21 cellular contexts compared by ENCODE assay signal in the genomic region with DNA sequence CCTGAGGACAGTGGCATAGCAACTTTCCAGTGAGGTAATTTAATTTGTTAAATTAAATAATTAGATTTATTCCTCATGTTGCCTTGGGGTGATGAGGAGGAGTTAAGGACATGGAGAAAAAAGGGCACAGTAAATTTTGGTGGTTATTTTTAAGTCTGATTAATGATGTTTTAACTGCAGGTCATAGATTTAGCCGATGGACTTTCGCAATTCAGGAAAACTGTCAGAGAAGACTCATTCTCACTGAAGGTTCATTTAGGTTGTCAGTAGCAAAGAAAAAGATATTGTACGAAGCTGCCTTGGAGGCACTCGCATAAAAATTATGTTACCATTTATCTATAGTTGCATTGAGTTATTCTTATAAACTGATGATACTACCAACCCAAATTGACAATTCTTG.
"Had no signal": no experiment of that assay in that cellular context is flagged by ENCODE, and none has a peak within 500 bp of the region (broad histone marks: within the 10 kb centered on the region; RNA-seq: fewer than 3 reads in every experiment).

No MANE protein-coding gene starts in this region.

- H3K27ac Mint-ChIP-seq: activated CD4-positive, alpha-beta memory T cell treated with anti-CD3 and anti-CD28 coated beads for 36 hours; activated CD4-positive, alpha-beta T cell treated with anti-CD3 and anti-CD28 coated beads for 36 hours; activated naive CD4-positive, alpha-beta T cell treated with anti-CD3 and anti-CD28 coated beads for 36 hours; activated T-cell treated with anti-CD3 and anti-CD28 coated beads, Interleukin-2, amount 50 U/mL, for 24 hours; endodermal cell; immature natural killer cell; naive thymus-derived CD4-positive, alpha-beta T cell; neural progenitor cell; stimulated activated memory B cell treated with anti-CD40 and anti-IgM and Interleukin-4, amounts not matched to agents 10 μg/mL and 1 μg/mL and 100 μg/mL, for 72 hours had no signal

- H3K36me3 Mint-ChIP-seq: activated CD4-positive, alpha-beta memory T cell treated with anti-CD3 and anti-CD28 coated beads for 36 hours; naive thymus-derived CD4-positive, alpha-beta T cell; neural progenitor cell; stimulated activated memory B cell treated with anti-CD40 and anti-IgM and Interleukin-4, amounts not matched to agents 10 μg/mL and 1 μg/mL and 100 μg/mL, for 72 hours had no signal

- H3K4me3 ChIP-seq: neural progenitor cell, ovary, psoas muscle, right lobe of liver, thoracic aorta, upper lobe of left lung had no signal

- H3K4me2 ChIP-seq: neural progenitor cell had no signal

- H2AFZ ChIP-seq: neural progenitor cell had no signal

- H3K27ac ChIP-seq: brain microvascular endothelial cell, epithelial cell of prostate, neural progenitor cell, ovary, psoas muscle, right lobe of liver, thoracic aorta, upper lobe of left lung had no signal

- H3K4me3 Mint-ChIP-seq: activated CD4-positive, alpha-beta memory T cell treated with anti-CD3 and anti-CD28 coated beads for 36 hours; activated CD4-positive, alpha-beta T cell treated with anti-CD3 and anti-CD28 coated beads for 36 hours; activated naive CD4-positive, alpha-beta T cell treated with anti-CD3 and anti-CD28 coated beads for 36 hours; activated T-cell treated with anti-CD3 and anti-CD28 coated beads, Interleukin-2, amount 50 U/mL, for 24 hours; endodermal cell; immature natural killer cell; naive thymus-derived CD4-positive, alpha-beta T cell; neural progenitor cell; stimulated activated memory B cell treated with anti-CD40 and anti-IgM and Interleukin-4, amounts not matched to agents 10 μg/mL and 1 μg/mL and 100 μg/mL, for 72 hours had no signal

- H3K36me3 ChIP-seq: brain microvascular endothelial cell, neural progenitor cell, ovary, right lobe of liver, thoracic aorta, upper lobe of left lung had no signal

- H3K27me3 Mint-ChIP-seq: activated CD4-positive, alpha-beta memory T cell treated with anti-CD3 and anti-CD28 coated beads for 36 hours; activated CD4-positive, alpha-beta T cell treated with anti-CD3 and anti-CD28 coated beads for 36 hours; activated T-cell treated with anti-CD3 and anti-CD28 coated beads, Interleukin-2, amount 50 U/mL, for 24 hours; naive thymus-derived CD4-positive, alpha-beta T cell had no signal

- DNase-seq: activated CD4-positive, alpha-beta memory T cell treated with anti-CD3 and anti-CD28 coated beads for 36 hours; activated CD4-positive, alpha-beta T cell treated with anti-CD3 and anti-CD28 coated beads for 36 hours; activated naive CD4-positive, alpha-beta T cell treated with anti-CD3 and anti-CD28 coated beads for 36 hours; activated T-cell treated with anti-CD3 and anti-CD28 coated beads, Interleukin-2, amount 50 U/mL, for 24 hours; aorta; brain microvascular endothelial cell; central memory CD4-positive, alpha-beta T cell; endodermal cell; immature natural killer cell; left ventricle myocardium superior; mesenchymal stem cell; naive thymus-derived CD4-positive, alpha-beta T cell; ovary; psoas muscle; right lobe of liver; stimulated activated CD4-positive, alpha-beta T cell treated with anti-CD3 and anti-CD28 coated beads, Interleukin-4, amount 100 ng/mL, for 4 hours; upper lobe of left lung had no signal

- H3K9me3 ChIP-seq: ovary, psoas muscle, thoracic aorta, upper lobe of left lung had no signal

- H3K9me3 Mint-ChIP-seq: activated CD4-positive, alpha-beta memory T cell treated with anti-CD3 and anti-CD28 coated beads for 36 hours; activated naive CD4-positive, alpha-beta T cell treated with anti-CD3 and anti-CD28 coated beads for 36 hours; activated T-cell treated with anti-CD3 and anti-CD28 coated beads, Interleukin-2, amount 50 U/mL, for 24 hours; endodermal cell; neural progenitor cell; stimulated activated memory B cell treated with anti-CD40 and anti-IgM and Interleukin-4, amounts not matched to agents 10 μg/mL and 1 μg/mL and 100 μg/mL, for 72 hours had no signal

- H3K4me1 Mint-ChIP-seq: activated CD4-positive, alpha-beta T cell treated with anti-CD3 and anti-CD28 coated beads for 36 hours; immature natural killer cell; naive thymus-derived CD4-positive, alpha-beta T cell; stimulated activated memory B cell treated with anti-CD40 and anti-IgM and Interleukin-4, amounts not matched to agents 10 μg/mL and 1 μg/mL and 100 μg/mL, for 72 hours had no signal

- H3K4me1 ChIP-seq: psoas muscle, right lobe of liver, upper lobe of left lung had no signal

- ATAC-seq: activated CD4-positive, alpha-beta T cell treated with anti-CD3 and anti-CD28 coated beads for 36 hours; left ventricle myocardium superior; naive thymus-derived CD4-positive, alpha-beta T cell; psoas muscle; right lobe of liver; stimulated activated memory B cell treated with anti-CD40 and anti-IgM and Interleukin-4, amounts not matched to agents 10 μg/mL and 1 μg/mL and 100 μg/mL, for 72 hours had no signal

- H3K27me3 ChIP-seq: brain microvascular endothelial cell, neural progenitor cell, ovary, right lobe of liver, upper lobe of left lung had no signal
